ENCODE assay signal across 1 cellular context in genomic region chr14:22588419-22589095, GRCh38.
TF ChIP-seq lines count a peak whose summit lies in the region.

No MANE protein-coding gene starts in this region.

TF ChIP-seq in HepG2, 621 proteins besides CTCF, POLR2A, EP300 and RAD21 (continued from another document and continues in another):
- TF ChIP-seq LBX2 (CRISPR knock-in tag; IDR thresholded peaks at IDR 0.05; ENCODE audit: borderline replicate concordance) (0 out of 2 replicates have a peak, but pooled peaks have one; percentile 62), SNAPC4 (CRISPR knock-in tag; IDR thresholded peaks at IDR 0.05) (0 out of 2 replicates have a peak, but pooled peaks have one; percentile 24), THAP8 (CRISPR knock-in tag; IDR thresholded peaks at IDR 0.05; ENCODE audit: borderline replicate concordance) (no peak), ZHX1 (CRISPR knock-in tag; IDR thresholded peaks at IDR 0.05; ENCODE audit: low read depth) (0 out of 2 replicates have a peak, but pooled peaks have one; percentile 11), ZNF10 (CRISPR knock-in tag; IDR thresholded peaks at IDR 0.05; ENCODE audit: borderline replicate concordance, low read depth) (no peak), TCF7L2 (IDR thresholded peaks at IDR 0.05; ENCODE audit: low read depth, low read length) (no peak), KLF16 (CRISPR knock-in tag; IDR thresholded peaks at IDR 0.05) (no peak), ZFP91 (CRISPR knock-in tag; IDR thresholded peaks at IDR 0.05; ENCODE audit: borderline replicate concordance) (no peak), E2F2 (CRISPR knock-in tag; IDR thresholded peaks at IDR 0.05; ENCODE audit: borderline replicate concordance) (0 out of 2 replicates have a peak, but pooled peaks have one; percentile 79), NR3C1 (CRISPR knock-in tag; IDR thresholded peaks at IDR 0.05) (no peak), ZNF367 (CRISPR knock-in tag; IDR thresholded peaks at IDR 0.05; ENCODE audit: borderline replicate concordance) (0 out of 2 replicates have a peak, but pooled peaks have one; percentile 18), ZNF589 (CRISPR knock-in tag; conservative IDR thresholded peaks at IDR 0.05) (no peak), SALL1 (CRISPR knock-in tag; IDR thresholded peaks at IDR 0.05) (no peak), BATF2 (CRISPR knock-in tag; IDR thresholded peaks at IDR 0.05) (no peak; the same call in 1 of the 2 replicates), TBL1XR1 (IDR thresholded peaks at IDR 0.05; ENCODE audit: borderline replicate concordance, low read length, partially characterized antibody) (peak; percentile 6), ATF1 (CRISPR knock-in tag; IDR thresholded peaks at IDR 0.05) (no peak), ISL2 (CRISPR knock-in tag; IDR thresholded peaks at IDR 0.05) (0 out of 2 replicates have a peak, but pooled peaks have one; percentile 13), DZIP1 (CRISPR knock-in tag; IDR thresholded peaks at IDR 0.05) (0 out of 2 replicates have a peak, but pooled peaks have one; percentile 7), FOXJ3 (CRISPR knock-in tag; IDR thresholded peaks at IDR 0.05; ENCODE audit: borderline replicate concordance) (no peak), ZNF562 (CRISPR knock-in tag; IDR thresholded peaks at IDR 0.05; ENCODE audit: borderline replicate concordance) (no peak), MTF2 (CRISPR knock-in tag; IDR thresholded peaks at IDR 0.05; ENCODE audit: borderline replicate concordance) (no peak), ZNF773 (CRISPR knock-in tag; IDR thresholded peaks at IDR 0.05; ENCODE audit: borderline replicate concordance) (peak; percentile 62; the same call in 1 of the 2 replicates), E2F1 (CRISPR knock-in tag; IDR thresholded peaks at IDR 0.05) (0 out of 2 replicates have a peak, but pooled peaks have one; percentile 38), AGO2 (optimal IDR thresholded peaks at IDR 0.05; ENCODE audit: low read depth, low read length) (peak; percentile 14), EED (CRISPR knock-in tag; IDR thresholded peaks at IDR 0.05) (no peak; the same call in 1 of the 2 replicates), RNF2 (conservative IDR thresholded peaks at IDR 0.05; ENCODE audit: low read depth) (no peak), GFI1 (CRISPR knock-in tag; IDR thresholded peaks at IDR 0.05; ENCODE audit: borderline replicate concordance) (no peak), DDIT3 (CRISPR knock-in tag; IDR thresholded peaks at IDR 0.05) (0 out of 2 replicates have a peak, but pooled peaks have one; percentile 49), RNF219 (CRISPR knock-in tag; IDR thresholded peaks at IDR 0.05) (no peak), ZNF225 (CRISPR knock-in tag; IDR thresholded peaks at IDR 0.05) (no peak), ZNF543 (CRISPR knock-in tag; IDR thresholded peaks at IDR 0.05) (0 out of 2 replicates have a peak, but pooled peaks have one; percentile 12)
